ENCODE assay signal across 11 cellular contexts in genomic region chr18:52322307-52322706, GRCh38. TPM values are rescaled to one million over a fixed set of nuclear protein-coding genes. Genes with fewer than 3 reads are reported as not detected.
"Had no signal": no experiment of that assay in that cellular context is flagged by ENCODE, and none has a peak within 500 bp of the region (broad histone marks: within the 10 kb centered on the region; RNA-seq: fewer than 3 reads in every experiment).

No MANE protein-coding gene starts in this region.

- H3K9me3 ChIP-seq: HAP-1 had no signal

- H3K4me1 ChIP-seq: HAP-1 had no signal

- ATAC-seq: HCT116 had no signal

- H3K27ac ChIP-seq: GM23248, HL-60, KMS-11 had no signal

- H3K9ac ChIP-seq: GM23248, KMS-11 had no signal

- H3K4me3 ChIP-seq: GM23248, HAP-1 had no signal

- H3K36me3 ChIP-seq: HAP-1 had no signal

- H2AFZ ChIP-seq: GM23248 had no signal

- H3K4me2 ChIP-seq: KMS-11 had no signal

- DNase-seq: GM23248, GOT3, H7, HFFc6, Karpas-422, KBM-7 had no signal

RNA-seq across cellular contexts. Expression of gene DCC, which starts 17.7 kb away (rescaled TPM):
- total RNA-seq: GM23248, HFFc6 had no signal
- polyA plus RNA-seq: GM23248, IgD-negative memory B cell had no signal
